Comparison of ENCODE assay signal across 16 cellular contexts in the genomic region with DNA sequence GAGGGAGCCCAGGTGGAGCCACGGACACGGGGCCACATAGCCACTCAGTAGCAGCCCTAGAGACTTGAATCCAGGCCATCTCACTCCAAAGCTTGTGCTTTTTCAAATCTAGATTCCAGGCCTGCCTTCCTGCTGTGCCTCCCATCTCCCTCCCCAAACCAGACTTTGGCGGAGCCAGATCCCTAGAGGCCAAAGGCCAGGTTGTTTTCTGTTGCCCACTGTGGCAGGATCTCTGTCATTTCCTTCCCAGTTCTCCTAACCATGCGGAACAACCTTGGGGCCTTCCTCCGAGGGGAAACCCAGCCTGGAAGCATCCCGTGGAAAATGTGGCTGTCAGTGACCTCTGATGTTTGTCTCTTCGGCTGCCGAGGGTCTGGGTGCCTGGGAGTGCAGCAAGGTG. TPM values are rescaled to one million over a fixed set of nuclear protein-coding genes. Genes with fewer than 3 reads are reported as not detected.
DNase-seq lines count a peak whose midpoint lies in the region; ATAC-seq, FAIRE-seq and TF ChIP-seq lines count a peak whose summit lies in the region.
"Had no signal": no experiment of that assay in that cellular context is flagged by ENCODE, and none has a peak within 500 bp of the region (broad histone marks: within the 10 kb centered on the region; RNA-seq: fewer than 3 reads in every experiment).

No MANE protein-coding gene starts in this region.

- no peak for TF ChIP-seq CTCF in keratinocyte (optimal IDR thresholded peaks at IDR 0.05 in 1 of 3, IDR thresholded peaks at IDR 0.05 in 1 of 3, conservative IDR thresholded peaks at IDR 0.05 in 1 of 3; ENCODE audit: extremely low read depth in 1 of 3, insufficient read depth in 2 of 3, low read length in 3 of 3)
- TF ChIP-seq CTCF in spleen (IDR thresholded peaks at IDR 0.05 in 8 of 11, conservative IDR thresholded peaks at IDR 0.05 in 3 of 11): no peak

- no peak overlapping the region for H3K9ac ChIP-seq in keratinocyte (ENCODE audit: control insufficient read depth, extremely low read depth, insufficient read depth, low read length)
- H3K9ac ChIP-seq: neural progenitor cell had no signal

- H2AFZ ChIP-seq in keratinocyte (ENCODE audit: control insufficient read depth, low read length): no peak overlapping the region
- H2AFZ ChIP-seq: neural progenitor cell had no signal

- H3K36me3 ChIP-seq in keratinocyte (ENCODE audit: control insufficient read depth in 2 of 2, extremely low read depth in 1 of 2, insufficient read depth in 2 of 2, low read length in 2 of 2) (no peaks in the 10 kb centered on the region), spleen (no peaks in the 10 kb centered on the region)
- H3K36me3 ChIP-seq: ascending aorta, neural progenitor cell, SJCRH30 had no signal

- no peak for ATAC-seq in HG02970 (IDR thresholded peaks at IDR 0.05; ENCODE audit: low FRiP score, unreplicated experiment)

- H3K9me3 ChIP-seq in keratinocyte (ENCODE audit: control insufficient read depth, low read depth, low read length) (no peaks in the 10 kb centered on the region), spleen (no peaks in the 10 kb centered on the region)
- H3K9me3 ChIP-seq: ascending aorta, SJCRH30 had no signal

- intact Hi-C loops in spleen (cut with DNase I; ENCODE audit: low total_unique reads): loop anchor here (10.0 kb wide), 1 partner anchor 49 kb away; no protein-coding TSS in a partner anchor

- TF ChIP-seq POLR2A in spleen (IDR thresholded peaks at IDR 0.05): no peak

- dilution Hi-C loops in keratinocyte (cut with MboI; ENCODE audit: extremely low pct_ligation_motif_present, low sequenced_read_pairs): no loop called here

- H3K27me3 ChIP-seq in keratinocyte (ENCODE audit: control insufficient read depth, extremely low read depth, insufficient read depth, low read length): no peaks in the 10 kb centered on the region
- no peaks in the 10 kb centered on the region for H3K27me3 ChIP-seq in spleen (replicated peaks in 1 of 7)
- H3K27me3 ChIP-seq: ascending aorta, neural progenitor cell, SJCRH30 had no signal

- H4K20me1 ChIP-seq in keratinocyte (ENCODE audit: control insufficient read depth, extremely low read depth, insufficient read depth, low read length): no peaks in the 10 kb centered on the region

- WGBS in spleen, 5 donors: 36 to 59% (median 52%) methylated on average over 3 to 8 of the region's 8 CpGs

- no peaks in the 10 kb centered on the region for H3K9me1 ChIP-seq in keratinocyte (ENCODE audit: control insufficient read depth, extremely low read depth, insufficient read depth, low read length)

- H3K79me2 ChIP-seq in keratinocyte (ENCODE audit: control insufficient read depth, insufficient read depth, low read length): no peaks in the 10 kb centered on the region

- H3K27ac ChIP-seq in keratinocyte (ENCODE audit: control insufficient read depth, insufficient read depth, low read length) (no peak overlapping the region), spleen (peak overlapping the region; percentile 64 to 85 (median 74))
- H3K27ac ChIP-seq: neural progenitor cell, SJCRH30 had no signal

- H3K4me3 ChIP-seq in keratinocyte (ENCODE audit: control insufficient read depth in 2 of 3, extremely low read depth in 1 of 3, insufficient read depth in 2 of 3, low read depth in 1 of 3, low read length in 3 of 3): no peak overlapping the region
- no peak overlapping the region for H3K4me3 ChIP-seq in spleen
- H3K4me3 ChIP-seq: ascending aorta, neural progenitor cell, SJCRH30 had no signal

- H3K4me2 ChIP-seq in keratinocyte (ENCODE audit: control insufficient read depth, extremely low read depth, insufficient read depth, low read depth, low read length): no peak overlapping the region
- H3K4me2 ChIP-seq: neural progenitor cell had no signal

- peak; percentile 5 for FAIRE-seq in keratinocyte (lab: Jason Lieb, UNC)
- FAIRE-seq: colon had no signal

- H3K4me1 ChIP-seq in keratinocyte (ENCODE audit: control insufficient read depth, extremely low read depth, insufficient read depth, low read length): peaks cover 17% of the 10 kb centered on the region
- peaks cover 2 to 66% (median 45%) of the 10 kb centered on the region in 6 donors for H3K4me1 ChIP-seq in spleen
- H3K4me1 ChIP-seq: ascending aorta had no signal

- DNase-seq in UCSD-AML1 (lab: John Stamatoyannopoulos, UW; ENCODE audit: unreplicated experiment) (peak; percentile 43), keratinocyte (ENCODE audit: low read depth, low spot score) (no peak), spleen (peak; percentile 77), NOMO-1 treated with DMSO at 0.1 percent for 48 hours (lab: John Stamatoyannopoulos, UW; ENCODE audit: unreplicated experiment) (no peak), HUDEP-2 (lab: John Stamatoyannopoulos, UW; ENCODE audit: unreplicated experiment in 76 of 76) (no peak)
- DNase-seq: activated gamma-delta T cell, midbrain, NCI-H2029, NCI-H510A, SJCRH30, substantia nigra, T-helper 9 cell had no signal

RNA-seq across cellular contexts. Expression of a gene that starts 16.4 kb away (rescaled TPM):
- polyA plus RNA-seq in keratinocyte: 3,540 to 4,624 TPM (median 3,588 TPM) in 3 replicates
- 630 TPM for polyA plus RNA-seq in keratinocyte (2011; ENCODE audit: low read depth)
- 6,466 and 6,976 TPM in 2 replicates for polyA plus RNA-seq in keratinocyte (2011; cell fraction: cytosol; rRNA removed)
- 1,255 and 1,377 TPM in 2 replicates for polyA plus RNA-seq in keratinocyte (2011; cell fraction: nucleus; rRNA removed)
- polyA plus RNA-seq in keratinocyte (2012; ENCODE audit: low replicate concordance): 2,935 and 4,321 TPM in 2 replicates
- 778 to 1,315 TPM (median 1,196 TPM) in 3 replicates for polyA minus RNA-seq in keratinocyte
- polyA minus RNA-seq in keratinocyte (2011; cell fraction: cytosol; rRNA and poly(A)+ RNA removed): 781 TPM
- polyA minus RNA-seq in keratinocyte (2011; cell fraction: nucleus; rRNA and poly(A)+ RNA removed): 129 and 187 TPM in 2 replicates
- total RNA-seq in spleen: 1,000 to 10,000 TPM; 1,801 to 2,829 (median 2,025) TPM
- 1,000 to 10,000 TPM; 5,417 to 8,400 (median 8,329) TPM for polyA plus RNA-seq in spleen

RNA-seq across cellular contexts. Expression of a gene that starts 42.0 kb away (rescaled TPM):
- 24.9 to 43.5 TPM (median 36.2 TPM) in 3 replicates for polyA plus RNA-seq in keratinocyte
- polyA plus RNA-seq in keratinocyte (2011; ENCODE audit: low read depth): 8.3 TPM
- polyA plus RNA-seq in keratinocyte (2011; cell fraction: cytosol; rRNA removed): 31.9 and 37.2 TPM in 2 replicates
- polyA plus RNA-seq in keratinocyte (2011; cell fraction: nucleus; rRNA removed): 106 and 123 TPM in 2 replicates
- polyA plus RNA-seq in keratinocyte (2012; ENCODE audit: low replicate concordance): 21.8 and 60.7 TPM in 2 replicates
- polyA minus RNA-seq in keratinocyte: 60.2 to 180 TPM (median 69.9 TPM) in 3 replicates
- polyA minus RNA-seq in keratinocyte (2011; cell fraction: cytosol; rRNA and poly(A)+ RNA removed): 62.7 TPM
- polyA minus RNA-seq in keratinocyte (2011; cell fraction: nucleus; rRNA and poly(A)+ RNA removed): 122 and 151 TPM in 2 replicates
- 100 to 1,000 TPM; 123 to 360 (median 261) TPM for total RNA-seq in spleen
- polyA plus RNA-seq in spleen: 10 to 100 TPM in 1 of 3 donors, 1 to 10 TPM in 2; 6.1 to 45.7 (median 6.8) TPM

RNA-seq across cellular contexts. Expression of a gene that starts 53.2 kb away (rescaled TPM):
- 0.71 to 1.8 TPM (median 1.3 TPM) in 3 replicates for polyA plus RNA-seq in keratinocyte
- 0.24 TPM for polyA plus RNA-seq in keratinocyte (2011; ENCODE audit: low read depth)
- polyA plus RNA-seq in keratinocyte (2011; cell fraction: cytosol; rRNA removed): 1.1 and 1.5 TPM in 2 replicates
- 1.8 and 2.2 TPM in 2 replicates for polyA plus RNA-seq in keratinocyte (2011; cell fraction: nucleus; rRNA removed)
- 0.52 and 2.0 TPM in 2 replicates for polyA plus RNA-seq in keratinocyte (2012; ENCODE audit: low replicate concordance)
- polyA minus RNA-seq in keratinocyte: 0.90 to 1.9 TPM (median 0.96 TPM) in 3 replicates
- not detected for polyA minus RNA-seq in keratinocyte (2011; cell fraction: cytosol; rRNA and poly(A)+ RNA removed)
- polyA minus RNA-seq in keratinocyte (2011; cell fraction: nucleus; rRNA and poly(A)+ RNA removed): 0.32 and 2.6 TPM in 2 replicates
- 1,000 to 10,000 TPM; 3,224 to 5,563 (median 4,811) TPM for total RNA-seq in spleen
- 1,000 to 10,000 TPM; 3,319 to 4,860 (median 4,644) TPM for polyA plus RNA-seq in spleen

Comparison
In these comparisons a context has a peak if more than half of its experiments do, and no peak if none do; other contexts are left out.
1. DNase-seq: peak in UCSD-AML1 (single experiment) and spleen (single experiment); none in keratinocyte (single experiment), NOMO-1 treated with DMSO at 0.1 percent for 48 hours (single experiment) and HUDEP-2 (0 of 76).
2. RNA of a gene that starts 53.2 kb away (polyA plus RNA-seq): 3,319 to 4,860 TPM in spleen; 0.24 to 2.2 TPM in keratinocyte; every median in the first group is over 1,000 times any median in the second.